8 cellular contexts compared by ENCODE assay signal in the genomic region with DNA sequence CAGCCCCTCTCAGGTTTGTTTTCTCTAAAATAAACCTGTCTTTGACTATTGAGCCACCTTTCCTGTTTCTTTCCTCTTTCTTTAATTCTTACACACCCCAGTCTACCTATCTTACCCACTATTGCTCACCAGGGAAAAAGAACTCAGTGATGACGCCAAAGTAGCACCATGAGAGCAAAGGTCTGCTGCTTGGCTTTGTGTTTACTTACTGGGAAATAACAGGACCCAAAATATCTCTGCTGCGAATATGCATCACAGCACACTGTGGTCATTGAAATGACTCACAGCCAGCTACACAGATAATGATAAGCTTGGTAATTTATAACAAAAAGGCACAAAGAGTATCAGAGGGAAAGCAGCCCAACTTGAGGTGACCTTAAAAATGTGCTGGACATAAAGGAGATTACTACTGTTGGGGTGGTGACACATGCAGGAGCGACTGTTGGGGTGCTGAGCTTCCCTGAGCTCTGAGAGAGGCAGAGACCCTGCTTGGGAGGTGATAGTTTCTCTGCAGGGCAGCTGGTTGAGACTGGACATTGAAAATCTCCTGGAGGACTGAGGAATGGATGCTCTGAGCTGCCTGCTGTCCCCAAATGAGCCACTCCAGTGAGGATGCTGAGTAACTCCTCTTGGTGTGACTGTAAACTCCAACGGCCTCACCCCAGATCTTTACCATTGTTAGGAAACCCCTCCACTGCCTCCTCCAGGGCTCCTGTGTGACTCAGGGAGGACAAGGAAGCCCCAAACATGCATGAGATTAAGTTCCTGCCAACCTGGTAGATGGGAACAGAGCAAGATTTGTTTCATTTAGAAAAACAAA. TPM values are rescaled to one million over a fixed set of nuclear protein-coding genes. Genes with fewer than 3 reads are reported as not detected.
DNase-seq lines count a peak whose midpoint lies in the region; ATAC-seq and TF ChIP-seq lines count a peak whose summit lies in the region.

No MANE protein-coding gene starts in this region.

- H3K9me3 ChIP-seq in DOHH2 (ENCODE audit: control insufficient read depth, insufficient read depth, low read length), result no peaks in the 10 kb centered on the region
- no peaks in the 10 kb centered on the region for H3K9me3 ChIP-seq in SJCRH30 (replicated peaks)

- no peaks in the 10 kb centered on the region for H3K36me3 ChIP-seq in DOHH2 (ENCODE audit: control insufficient read depth, low read length)
- H3K36me3 ChIP-seq in SJCRH30, result no peaks in the 10 kb centered on the region

- H3K4me3 ChIP-seq in DOHH2 (ENCODE audit: low read length) (peak overlapping the region; percentile 19), SJCRH30 (no peak overlapping the region)

- peak; percentile 54 for ATAC-seq in left ventricle myocardium superior

- 0 out of 2 replicates have a peak, but pooled peaks cover 2% of the 10 kb centered on the region for H3F3A ChIP-seq in DOHH2 (ENCODE audit: control insufficient read depth, insufficient read depth)

- TF ChIP-seq CTCF in DOHH2 (IDR thresholded peaks at IDR 0.05; ENCODE audit: low read depth, low read length, poor library complexity, severe bottlenecking), result no peak

- intact Hi-C loops in left ventricle myocardium superior (cut with micrococcal nuclease), result no loop called here

- H3K27ac ChIP-seq in DOHH2 (ENCODE audit: low read depth, low read length), result peak overlapping the region; percentile 53
- H3K27ac ChIP-seq in SJCRH30, result no peak overlapping the region

- H3K4me2 ChIP-seq in DOHH2 (ENCODE audit: low read length), result peak overlapping the region; percentile 56

- no peaks in the 10 kb centered on the region for H3K79me2 ChIP-seq in DOHH2 (ENCODE audit: control insufficient read depth, low read length)

- H4K20me1 ChIP-seq in DOHH2 (ENCODE audit: control insufficient read depth, insufficient read depth, low read depth, low read length), result no peaks in the 10 kb centered on the region

- H3K27me3 ChIP-seq in DOHH2 (ENCODE audit: control insufficient read depth, low read length) (no peaks in the 10 kb centered on the region), SJCRH30 (peaks cover 6% of the 10 kb centered on the region)

- peak; percentile 87 for DNase-seq in H4 (ENCODE audit: low spot score)
- peak; percentile 49 for DNase-seq in OCI-M2 (lab: John Stamatoyannopoulos, UW; ENCODE audit: unreplicated experiment)
- DNase-seq in left ventricle myocardium superior, result no peak
- DNase-seq in SKM-1 treated with dmso at 0.1 percent for 144 hours (lab: John Stamatoyannopoulos, UW; ENCODE audit: unreplicated experiment), result no peak
- no peak for DNase-seq in NCI-H146 (lab: John Stamatoyannopoulos, UW)
- DNase-seq in SJCRH30, result no peak
- no peak for DNase-seq in COLO668 (lab: John Stamatoyannopoulos, UW; ENCODE audit: unreplicated experiment)

- no peaks in the 10 kb centered on the region for H3K9me2 ChIP-seq in DOHH2 (replicated peaks; ENCODE audit: control insufficient read depth, low read length)

- peaks cover 61% of the 10 kb centered on the region for H3K4me1 ChIP-seq in DOHH2 (ENCODE audit: control insufficient read depth, low read length)
- H3K4me1 ChIP-seq in SJCRH30, result no peaks in the 10 kb centered on the region

RNA-seq across cellular contexts. Expression of gene EFCAB12, which starts 14.5 kb away (rescaled TPM):
- total RNA-seq in H4 (2014; rRNA removed; shearing (Covaris generic)), result 0.06 TPM in 1 of 2 replicates, not detected in the other
- not detected for total RNA-seq in left ventricle myocardium superior
- total RNA-seq in SJCRH30 (2014; rRNA removed; shearing (Covaris generic)), result not detected in 2 replicates

RNA-seq across cellular contexts. Expression of gene MBD4, which starts 25.9 kb away (rescaled TPM):
- total RNA-seq in H4 (2014; rRNA removed; shearing (Covaris generic)), result 35.4 and 40.5 TPM in 2 replicates
- 19.8 TPM for total RNA-seq in left ventricle myocardium superior
- total RNA-seq in SJCRH30 (2014; rRNA removed; shearing (Covaris generic)), result 29.6 and 36.7 TPM in 2 replicates

RNA-seq across cellular contexts. Expression of gene IFT122, which starts 26.1 kb away (rescaled TPM):
- total RNA-seq in H4 (2014; rRNA removed; shearing (Covaris generic)), result 12.4 and 23.6 TPM in 2 replicates
- total RNA-seq in left ventricle myocardium superior, result 16.8 TPM
- 15.7 and 18.1 TPM in 2 replicates for total RNA-seq in SJCRH30 (2014; rRNA removed; shearing (Covaris generic))

Comparison
In these comparisons a context has a peak if more than half of its experiments do, and no peak if none do; other contexts are left out.
1. DNase-seq: peak in H4 (single experiment) and OCI-M2 (single experiment); none in left ventricle myocardium superior (single experiment), SKM-1 treated with dmso at 0.1 percent for 144 hours (single experiment), NCI-H146 (single experiment), SJCRH30 (0 of 2) and COLO668 (single experiment).